Comparison of ENCODE assay signal across 26 cellular contexts in the genomic region with DNA sequence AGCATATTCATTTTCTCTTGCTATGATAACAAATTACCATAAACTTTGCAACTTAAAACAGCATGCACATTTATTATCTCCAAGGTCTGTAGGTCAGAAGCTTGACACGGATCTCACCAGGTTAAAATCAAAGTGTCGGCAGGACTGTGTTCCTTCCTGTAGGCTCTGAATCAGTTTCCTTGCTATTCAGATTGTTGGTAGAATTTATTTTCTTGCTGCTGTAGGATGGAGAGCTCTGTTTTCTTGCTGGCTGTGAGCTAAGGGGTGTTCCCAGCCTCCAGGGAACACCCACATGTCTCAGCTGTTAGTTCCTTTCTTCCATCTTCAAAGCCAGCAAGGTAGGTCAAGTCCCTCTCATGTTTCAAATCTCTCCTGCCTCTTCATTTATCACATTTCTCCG.
DNase-seq lines count a peak whose midpoint lies in the region; ATAC-seq, FAIRE-seq and TF ChIP-seq lines count a peak whose summit lies in the region.
"Had no signal": no experiment of that assay in that cellular context is flagged by ENCODE, and none has a peak within 500 bp of the region (broad histone marks: within the 10 kb centered on the region; RNA-seq: fewer than 3 reads in every experiment).

No MANE protein-coding gene starts in this region.

- H3K79me1 ChIP-seq in mesenchymal stem cell (replicated peaks; ENCODE audit: low read length, poor library complexity, severe bottlenecking), result no peaks in the 10 kb centered on the region

- H3K9me3 ChIP-seq in right lobe of liver (no peaks in the 10 kb centered on the region), HepG2 (ENCODE audit: low read length) (no peaks in the 10 kb centered on the region), mesenchymal stem cell (ENCODE audit: control insufficient read depth, low read length) (peaks cover 4% of the 10 kb centered on the region), spleen (peaks cover 0 to 3% (median 0%) of the 10 kb centered on the region in 8 donors), upper lobe of right lung (no peaks in the 10 kb centered on the region)
- H3K9me3 ChIP-seq: BE2C, BLaER1, Caco-2 had no signal

- TF ChIP-seq CTCF in right lobe of liver (IDR thresholded peaks at IDR 0.05), result no peak
- TF ChIP-seq CTCF in HepG2 (CRISPR knock-in tag; IDR thresholded peaks at IDR 0.05), result no peak
- TF ChIP-seq CTCF in spleen (IDR thresholded peaks at IDR 0.05 in 8 of 11, conservative IDR thresholded peaks at IDR 0.05 in 3 of 11), result no peak
- no peak for TF ChIP-seq CTCF in upper lobe of right lung (IDR thresholded peaks at IDR 0.05)

- no peak overlapping the region for H3K18ac ChIP-seq in mesenchymal stem cell (ENCODE audit: low read depth in 1 of 2, low read length in 2 of 2)

- H3K36me3 ChIP-seq in right lobe of liver (no peaks in the 10 kb centered on the region), HepG2 (replicated peaks in 1 of 2; ENCODE audit: control insufficient read depth in 1 of 2, insufficient read depth in 2 of 2, low read length in 2 of 2) (no peaks in the 10 kb centered on the region), mesenchymal stem cell (ENCODE audit: control insufficient read depth in 1 of 2, insufficient read depth in 2 of 2, low read depth in 1 of 2, low read length in 2 of 2) (no peaks in the 10 kb centered on the region), spleen (no peaks in the 10 kb centered on the region), upper lobe of right lung (no peaks in the 10 kb centered on the region)
- H3K36me3 ChIP-seq: BE2C, BLaER1 had no signal

- no peak for FAIRE-seq in HepG2 (lab: Jason Lieb, UNC)
- FAIRE-seq: A204.1, D721Med, G401.6, GM12878, GM12892, GM18507 had no signal

- no peaks in the 10 kb centered on the region for H4K20me1 ChIP-seq in HepG2 (ENCODE audit: insufficient read depth, low read length)
- H4K20me1 ChIP-seq: BLaER1 had no signal

- no peak overlapping the region for H3K4ac ChIP-seq in mesenchymal stem cell (ENCODE audit: low read depth in 1 of 2, low read length in 2 of 2)

- TF ChIP-seq EP300 in HepG2 (IDR thresholded peaks at IDR 0.05; ENCODE audit: low read depth in 2 of 2, low read length in 2 of 2) (no peak), HepG2 (CRISPR knock-in tag; IDR thresholded peaks at IDR 0.05; ENCODE audit: borderline replicate concordance) (no peak)

- peak in 3 of 4 donors; percentile 21 to 62 (median 50) for ATAC-seq in right lobe of liver
- no peak for ATAC-seq in HepG2
- no peak for ATAC-seq in upper lobe of right lung
- ATAC-seq: GM12878 had no signal

- no peaks in the 10 kb centered on the region for H3K4me1 ChIP-seq in right lobe of liver
- no peaks in the 10 kb centered on the region for H3K4me1 ChIP-seq in HepG2 (ENCODE audit: insufficient read depth, low read length)
- H3K4me1 ChIP-seq in mesenchymal stem cell (ENCODE audit: control insufficient read depth, insufficient read depth, low read depth, low read length), result no peaks in the 10 kb centered on the region
- peaks cover 0 to 21% (median 7%) of the 10 kb centered on the region in 6 donors for H3K4me1 ChIP-seq in spleen
- peaks cover 8% of the 10 kb centered on the region for H3K4me1 ChIP-seq in upper lobe of right lung
- H3K4me1 ChIP-seq: BE2C, BLaER1, Caco-2 had no signal

- H2AFZ ChIP-seq in HepG2 (ENCODE audit: low read length) (no peak overlapping the region), mesenchymal stem cell (ENCODE audit: low read depth, low read length) (no peak overlapping the region)

- H3K4me3 ChIP-seq in right lobe of liver, result no peak overlapping the region
- no peak overlapping the region for H3K4me3 ChIP-seq in HepG2 (replicated peaks in 1 of 3; ENCODE audit: insufficient read depth in 1 of 3, low read depth in 2 of 3, low read length in 3 of 3)
- no peak overlapping the region for H3K4me3 ChIP-seq in mesenchymal stem cell (ENCODE audit: insufficient read depth in 1 of 2, low read depth in 1 of 2, low read length in 2 of 2)
- H3K4me3 ChIP-seq in spleen, result no peak overlapping the region
- no peak overlapping the region for H3K4me3 ChIP-seq in upper lobe of right lung
- H3K4me3 ChIP-seq: BLaER1, GM12878 had no signal

- no peak overlapping the region for H3K23ac ChIP-seq in mesenchymal stem cell (ENCODE audit: low read length in 2 of 2)

- in situ Hi-C loops in HepG2 (cut with HindIII; ENCODE audit: extremely low pct_ligation_motif_present, low pct_unique_long_range_greater_than_20kb), result no loop called here

- H3K9ac ChIP-seq in HepG2 (ENCODE audit: insufficient read depth, low read depth, low read length), result no peak overlapping the region
- H3K9ac ChIP-seq in mesenchymal stem cell (ENCODE audit: low read length), result no peak overlapping the region
- H3K9ac ChIP-seq: BLaER1 had no signal

- BruUV-seq in HepG2 (replicated peaks; lab: Mats Ljungman, UMichigan), result no TSS peak

- TF ChIP-seq RAD21 in HepG2 (CRISPR knock-in tag; IDR thresholded peaks at IDR 0.05), result no peak

- WGBS in right lobe of liver (ENCODE audit: insufficient coverage, low coverage, low lambda C conversion rate, missing lambda C conversion rate), result 63% methylated on average over 3 of the region's 3 CpGs
- 48% methylated on average over 3 of the region's 3 CpGs for WGBS in HepG2 (ENCODE audit: low lambda C conversion rate)
- WGBS in mesenchymal stem cell, result 91% methylated on average over 3 of the region's 3 CpGs
- 65 to 76% (median 73%) methylated on average over 3 of the region's 3 CpGs for WGBS in spleen, 5 donors

- no peak overlapping the region for H2BK5ac ChIP-seq in mesenchymal stem cell (ENCODE audit: low read depth, low read length, poor library complexity, severe bottlenecking)

- H2BK120ac ChIP-seq in mesenchymal stem cell (ENCODE audit: low read depth, low read length), result no peak overlapping the region

- H4K91ac ChIP-seq in mesenchymal stem cell (ENCODE audit: low read length), result no peak overlapping the region

- CTCF ChIA-PET in HepG2 (lab: Yijun Ruan, JAX; ENCODE audit: low intra/inter-chr PET ratio, low total read pairs), result no interaction called here
- CTCF ChIA-PET in HEK293T (lab: Yijun Ruan, JAX), result no interaction called here

- no peaks in the 10 kb centered on the region for H3K79me2 ChIP-seq in HepG2 (ENCODE audit: insufficient read depth, low read length)

- H2BK12ac ChIP-seq in mesenchymal stem cell (ENCODE audit: low read length in 2 of 2), result no peak overlapping the region

- intact Hi-C loops in right lobe of liver (cut with DNase I) (no loop called here), HepG2 (cut with micrococcal nuclease; ENCODE audit: unreplicated experiment) (no loop called here), spleen (cut with DNase I; ENCODE audit: low total_unique reads) (no loop called here), upper lobe of right lung (cut with DNase I) (no loop called here)

- H3K27me3 ChIP-seq in right lobe of liver (no peaks in the 10 kb centered on the region), HepG2 (ENCODE audit: control insufficient read depth in 1 of 2, insufficient read depth in 2 of 2, low read length in 2 of 2) (no peaks in the 10 kb centered on the region; a peak in 1 of 5 replicates), mesenchymal stem cell (ENCODE audit: control insufficient read depth in 1 of 2, insufficient read depth in 1 of 2, low read length in 2 of 2) (peaks cover 0 to 18% of the 10 kb centered on the region in 2 experiments), spleen (replicated peaks in 1 of 7) (no peaks in the 10 kb centered on the region), upper lobe of right lung (no peaks in the 10 kb centered on the region)
- H3K27me3 ChIP-seq: BE2C, BLaER1 had no signal

- no peak overlapping the region for H3K14ac ChIP-seq in mesenchymal stem cell (ENCODE audit: low read length in 2 of 2)

- POLR2A ChIA-PET in HepG2 (lab: Yijun Ruan, JAX), result no interaction called here
- POLR2A ChIA-PET in HEK293T (lab: Yijun Ruan, JAX), result no interaction called here

- no peak for DNase-seq in right lobe of liver
- DNase-seq in HepG2 (ENCODE audit: low spot score), result no peak
- DNase-seq in dermis blood vessel endothelial cell, result peak; percentile 67
- DNase-seq in mesenchymal stem cell, result no peak
- DNase-seq in spleen, result no peak
- no peak for DNase-seq in upper lobe of right lung
- no peak for DNase-seq in HEK293T (ENCODE audit: extremely low spot score)
- no peak for DNase-seq in GM03348 (ENCODE audit: low spot score)
- DNase-seq: 8988T; ACHN; BE2C; C1 segment of cervical spinal cord; Caco-2; Calu3; CD4-positive, alpha-beta memory T cell; CD4-positive, CD25-positive, alpha-beta regulatory T cell; CD8-positive, alpha-beta memory T cell; DMS79 treated with DMSO at 0.1 percent for 48 hours; GF-D8 had no signal

- H2BK15ac ChIP-seq in mesenchymal stem cell (ENCODE audit: low read depth, poor library complexity, severe bottlenecking), result no peak overlapping the region

- no peak overlapping the region for H3K27ac ChIP-seq in right lobe of liver
- no peak overlapping the region for H3K27ac ChIP-seq in HepG2 (ENCODE audit: extremely low read length, insufficient read depth, low read length)
- H3K27ac ChIP-seq in mesenchymal stem cell (ENCODE audit: low read length, poor library complexity, severe bottlenecking), result no peak overlapping the region
- peak overlapping the region in 7 of 8 donors; percentile 32 to 72 (median 59) for H3K27ac ChIP-seq in spleen
- no peak overlapping the region for H3K27ac ChIP-seq in upper lobe of right lung
- H3K27ac ChIP-seq: BLaER1 had no signal

- peak overlapping the region; percentile 38 for H2AK5ac ChIP-seq in mesenchymal stem cell (ENCODE audit: low read length, severe bottlenecking)

- H3K4me2 ChIP-seq in HepG2 (ENCODE audit: low read depth, low read length) (no peak overlapping the region), mesenchymal stem cell (ENCODE audit: low read length, poor library complexity, severe bottlenecking) (no peak overlapping the region)
- H3K4me2 ChIP-seq: BLaER1 had no signal

- no peak overlapping the region for H4K8ac ChIP-seq in mesenchymal stem cell (ENCODE audit: low read length)

- TF ChIP-seq POLR2A in right lobe of liver (IDR thresholded peaks at IDR 0.05) (no peak), HepG2 (IDR thresholded peaks at IDR 0.05; ENCODE audit: insufficient read depth in 1 of 2, low read depth in 2 of 2, low read length in 2 of 2) (no peak), spleen (IDR thresholded peaks at IDR 0.05) (no peak)

TF ChIP-seq in HepG2, 621 proteins besides CTCF, POLR2A, EP300 and RAD21 (continues in another document):
- TF ChIP-seq PRPF4 (IDR thresholded peaks at IDR 0.05; ENCODE audit: low read depth, low read length, poor library complexity, severe bottlenecking) (no peak), ZNF552 (CRISPR knock-in tag; IDR thresholded peaks at IDR 0.05; ENCODE audit: borderline replicate concordance) (no peak), TMF1 (CRISPR knock-in tag; IDR thresholded peaks at IDR 0.05; ENCODE audit: low read depth) (no peak)

TF ChIP-seq in HEK293T, 16 proteins besides CTCF, POLR2A, EP300 and RAD21 (continues in another document):
- no peak for TF ChIP-seq ZNF384 (IDR thresholded peaks at IDR 0.05)
- TF ChIP-seq L3MBTL2 (conservative IDR thresholded peaks at IDR 0.05), result no peak
- TF ChIP-seq ARNT (IDR thresholded peaks at IDR 0.05), result no peak
- TF ChIP-seq CTBP1 (IDR thresholded peaks at IDR 0.05; ENCODE audit: borderline replicate concordance), result no peak
- TF ChIP-seq FOXM1 (IDR thresholded peaks at IDR 0.05; ENCODE audit: borderline replicate concordance), result no peak
- no peak for TF ChIP-seq NFRKB (IDR thresholded peaks at IDR 0.05)
- no peak for TF ChIP-seq TARDBP (IDR thresholded peaks at IDR 0.05)

Comparison
In these comparisons a context has a peak if more than half of its experiments do, and no peak if none do; other contexts are left out.
1. ATAC-seq: peak in right lobe of liver (3 of 4); none in HepG2 (single experiment) and upper lobe of right lung (single experiment).
2. H3K27ac ChIP-seq: peak in spleen (7 of 8); none in right lobe of liver (0 of 3), HepG2 (single experiment), mesenchymal stem cell (single experiment) and upper lobe of right lung (single experiment).